In the genomic region with DNA sequence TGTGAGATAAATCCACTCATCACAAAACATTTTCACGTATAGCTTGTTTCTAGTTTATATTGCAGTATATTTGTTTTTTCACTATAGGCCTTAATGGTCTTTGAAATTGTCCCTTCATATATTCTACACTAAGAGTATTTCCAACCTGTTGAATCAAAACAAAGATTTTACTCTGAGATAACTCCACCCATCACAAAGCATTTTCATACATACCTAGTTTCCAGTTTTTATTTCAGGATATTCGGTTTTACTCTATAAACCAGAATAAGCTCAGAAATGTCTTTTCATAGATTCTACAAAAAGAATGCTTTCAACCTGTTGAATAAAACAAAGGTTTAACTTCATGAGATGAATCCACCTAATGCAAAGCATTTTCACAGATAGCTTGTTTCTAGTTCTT, we compare ENCODE assay signal across 13 cellular contexts.
"Had no signal": no experiment of that assay in that cellular context is flagged by ENCODE, and none has a peak within 500 bp of the region (broad histone marks: within the 10 kb centered on the region; RNA-seq: fewer than 3 reads in every experiment).

No MANE protein-coding gene starts in this region.

- H3K9me3 ChIP-seq: colonic mucosa, gastrocnemius medialis had no signal

- H3K4me1 ChIP-seq: colonic mucosa, esophagus muscularis mucosa, esophagus squamous epithelium, foreskin keratinocyte, gastrocnemius medialis, gastroesophageal sphincter, heart left ventricle, heart right ventricle had no signal

- H3K4me3 ChIP-seq: colonic mucosa, coronary artery, dorsolateral prefrontal cortex, esophagus muscularis mucosa, esophagus squamous epithelium, gastrocnemius medialis, gastroesophageal sphincter, heart left ventricle, heart right ventricle had no signal

- ATAC-seq: effector memory CD8-positive, alpha-beta T cell; esophagus mucosa; foreskin keratinocyte; gastrocnemius medialis; gastroesophageal sphincter; heart left ventricle; heart right ventricle had no signal

- H3K36me3 ChIP-seq: colonic mucosa, esophagus muscularis mucosa, esophagus squamous epithelium, gastrocnemius medialis, gastroesophageal sphincter, heart left ventricle, heart right ventricle had no signal

- H3K27ac ChIP-seq: colonic mucosa, coronary artery, dorsolateral prefrontal cortex, epithelial cell of prostate, esophagus muscularis mucosa, esophagus squamous epithelium, foreskin keratinocyte, gastrocnemius medialis, gastroesophageal sphincter, heart left ventricle, heart right ventricle had no signal
